9 cellular contexts compared by ENCODE assay signal in genomic region chr10:93334901-93335312, GRCh38.
DNase-seq lines count a peak whose midpoint lies in the region; ATAC-seq, FAIRE-seq and TF ChIP-seq lines count a peak whose summit lies in the region.
"Had no signal": no experiment of that assay in that cellular context is flagged by ENCODE, and none has a peak within 500 bp of the region (broad histone marks: within the 10 kb centered on the region; RNA-seq: fewer than 3 reads in every experiment).

No MANE protein-coding gene starts in this region.

- ATAC-seq in GM19455 (IDR thresholded peaks at IDR 0.05; ENCODE audit: unreplicated experiment): no peak

- intact Hi-C loops in posterior cingulate gyrus (cut with DNase I): no loop called here

- no peak for TF ChIP-seq CTCF in D721Med (IDR thresholded peaks at IDR 0.05; ENCODE audit: insufficient read depth, missing control alignments)

- DNase-seq in DMS79 treated with DMSO at 0.1 percent for 48 hours (lab: John Stamatoyannopoulos, UW) (peak; percentile 44), HTR-8/SVneo (ENCODE audit: insufficient read length, low spot score) (peak; percentile 55), T1000 (lab: John Stamatoyannopoulos, UW) (peak; percentile 70), kidney tubule cell (ENCODE audit: low spot score) (peak; percentile 56), posterior cingulate gyrus (no peak), D721Med (ENCODE audit: insufficient read length, low spot score) (no peak)
- DNase-seq: NCI-H2081 treated with DMSO at 0.1 percent for 48 hours, SW 1271 had no signal

- FAIRE-seq in HTR-8/SVneo (lab: Jason Lieb, UNC) (peak; percentile 82), D721Med (lab: Jason Lieb, UNC) (no peak)

Comparison
In these comparisons a context has a peak if more than half of its experiments do, and no peak if none do; other contexts are left out.
1. DNase-seq: peak in DMS79 treated with DMSO at 0.1 percent for 48 hours (single experiment), HTR-8/SVneo (single experiment), T1000 (single experiment) and kidney tubule cell (single experiment); none in posterior cingulate gyrus (0 of 10) and D721Med (single experiment).